ENCODE assay signal across 9 cellular contexts in the genomic region with DNA sequence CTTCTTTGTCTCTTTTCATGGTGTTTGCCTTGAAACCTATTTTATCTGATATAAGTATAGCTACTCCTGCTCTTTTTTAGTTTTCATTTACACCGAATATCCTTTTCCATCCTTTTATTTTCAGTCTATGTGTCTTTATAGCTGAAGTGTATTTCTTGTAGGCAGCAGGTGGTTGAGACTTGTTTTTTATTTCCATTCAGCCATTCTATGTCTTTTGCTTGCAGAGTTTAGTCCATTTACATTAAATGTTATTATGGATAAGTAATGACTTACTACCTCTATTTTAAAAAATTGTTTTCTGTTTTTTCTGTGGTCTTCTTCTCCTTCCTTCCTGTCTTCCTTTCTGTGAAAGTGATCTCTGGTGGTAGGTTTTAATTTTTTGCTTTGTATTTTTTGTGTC.
"Had no signal": no experiment of that assay in that cellular context is flagged by ENCODE, and none has a peak within 500 bp of the region (broad histone marks: within the 10 kb centered on the region; RNA-seq: fewer than 3 reads in every experiment).

No MANE protein-coding gene starts in this region.

- H3K9me3 Mint-ChIP-seq: HFFc6 had no signal

- H3K4me1 ChIP-seq: HAP-1 had no signal

- H3K4me3 ChIP-seq: GM23248, HAP-1 had no signal

- H3K9me3 ChIP-seq: HAP-1 had no signal

- DNase-seq: GM23248, GOT3, H7, HFFc6 had no signal

- H3K27ac ChIP-seq: GM23248, HL-60 had no signal

- H3K9ac ChIP-seq: GM23248 had no signal

- H2AFZ ChIP-seq: GM23248 had no signal

- H3K36me3 ChIP-seq: HAP-1 had no signal

- H3K4me3 Mint-ChIP-seq: HFFc6, IgD-negative memory B cell had no signal

- ATAC-seq: HCT116, HepG2 had no signal

- H3K27ac Mint-ChIP-seq: HFFc6 had no signal
